ENCODE assay signal across 1 cellular context in the genomic region with DNA sequence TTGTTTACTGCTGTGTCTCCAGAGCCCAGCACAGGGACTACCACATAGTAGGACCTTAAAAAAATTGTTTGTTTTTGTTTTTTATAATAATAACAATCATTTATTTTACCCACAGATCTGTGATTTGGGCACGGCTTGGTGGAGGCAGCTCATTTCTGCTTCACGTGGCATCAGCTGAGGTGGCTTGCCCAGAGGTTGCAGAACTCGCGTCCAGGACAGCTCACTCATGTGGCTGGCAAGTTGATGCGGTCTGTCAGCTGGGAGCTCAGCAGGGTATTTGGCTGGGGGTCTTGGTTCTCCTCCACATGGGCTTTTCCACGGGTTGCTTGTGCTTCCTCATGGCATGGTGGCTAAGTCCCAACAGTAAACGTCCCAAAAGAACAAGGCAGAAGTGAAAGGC.
TF ChIP-seq lines count a peak whose summit lies in the region.

No MANE protein-coding gene starts in this region.

TF ChIP-seq in GM23338, 12 proteins besides CTCF, POLR2A, EP300 and RAD21 (continued from another document):
- TF ChIP-seq REST (IDR thresholded peaks at IDR 0.05; ENCODE audit: unreplicated experiment) = no peak
- TF ChIP-seq EZH2 (IDR thresholded peaks at IDR 0.05; ENCODE audit: low read depth, unreplicated experiment) = no peak
- no peak for TF ChIP-seq ZNF331 (CRISPR knock-in tag; IDR thresholded peaks at IDR 0.05; ENCODE audit: low read depth)
- TF ChIP-seq NANOG (IDR thresholded peaks at IDR 0.05; ENCODE audit: borderline replicate concordance) = no peak
